21 cellular contexts compared by ENCODE assay signal in the genomic region with DNA sequence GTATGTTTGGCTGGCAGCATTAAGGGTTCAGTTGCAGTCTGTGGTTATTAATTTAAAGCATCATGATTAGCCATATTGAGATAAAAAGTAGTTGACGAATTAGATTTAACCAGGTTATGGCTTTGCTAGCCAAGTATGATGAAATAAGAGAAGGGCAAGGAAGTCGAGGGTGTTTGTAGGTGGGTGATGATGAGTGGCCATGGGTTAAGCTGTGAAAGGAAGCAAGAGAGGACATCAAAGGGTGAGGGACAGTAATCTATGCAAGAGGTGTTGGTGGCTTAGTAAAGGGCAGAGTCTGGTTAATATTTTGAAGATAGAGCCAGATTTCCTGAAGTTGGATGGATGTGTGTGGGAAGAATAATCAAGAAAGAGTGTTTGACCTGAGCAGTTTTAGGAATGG. TPM values are rescaled to one million over a fixed set of nuclear protein-coding genes. Genes with fewer than 3 reads are reported as not detected.
DNase-seq lines count a peak whose midpoint lies in the region; ATAC-seq and TF ChIP-seq lines count a peak whose summit lies in the region.
"Had no signal": no experiment of that assay in that cellular context is flagged by ENCODE, and none has a peak within 500 bp of the region (broad histone marks: within the 10 kb centered on the region; RNA-seq: fewer than 3 reads in every experiment).

No MANE protein-coding gene starts in this region.

- H2BK5ac ChIP-seq in H9 (ENCODE audit: insufficient read length, low read length), result no peak overlapping the region

- POLR2A ChIA-PET in activated CD4-positive, alpha-beta T cell treated with anti-CD3 and anti-CD28 coated beads for 36 hours (lab: Charles Lee), result no interaction called here

- no peak overlapping the region for H3K18ac ChIP-seq in H9 (ENCODE audit: insufficient read length, low read depth, low read length)

- H3K27ac Mint-ChIP-seq in activated CD4-positive, alpha-beta T cell treated with anti-CD3 and anti-CD28 coated beads for 36 hours, result peak overlapping the region; percentile 4
- H3K27ac Mint-ChIP-seq in H9 (peak overlapping the region in 1 of 3 experiments; percentile 4; a peak in 1 of 7 replicates), nephron progenitor cell (no peak overlapping the region)
- H3K27ac Mint-ChIP-seq in activated naive CD8-positive, alpha-beta T cell treated with anti-CD3 and anti-CD28 coated beads, Interleukin-2, amount 50 U/mL, for 24 hours, result peak overlapping the region; percentile 41
- peak overlapping the region; percentile 54 to 79 for H3K27ac Mint-ChIP-seq in natural killer cell treated with Interleukin-12 subunit alpha and Interleukin-12 subunit beta and Interleukin-15 and Interleukin-18, amount 100 ng/mL, for 72 hours
- H3K27ac Mint-ChIP-seq: HFFc6 had no signal

- H3T11ph ChIP-seq in H9 (ENCODE audit: low read length), result no peak overlapping the region

- H3K4me3 Mint-ChIP-seq in activated CD4-positive, alpha-beta T cell treated with anti-CD3 and anti-CD28 coated beads for 36 hours, result no peak overlapping the region
- H3K4me3 Mint-ChIP-seq in H9 (no peak overlapping the region), nephron progenitor cell (no peak overlapping the region)
- H3K4me3 Mint-ChIP-seq in activated naive CD8-positive, alpha-beta T cell treated with anti-CD3 and anti-CD28 coated beads, Interleukin-2, amount 50 U/mL, for 24 hours, result no peak overlapping the region
- peak overlapping the region; percentile 70 for H3K4me3 Mint-ChIP-seq in natural killer cell treated with Interleukin-12 subunit alpha and Interleukin-12 subunit beta and Interleukin-15 and Interleukin-18, amount 100 ng/mL, for 72 hours
- H3K4me3 Mint-ChIP-seq: HFFc6 had no signal

- no peak overlapping the region for H4K5ac ChIP-seq in H9 (ENCODE audit: insufficient read length, low read depth, low read length)

- TF ChIP-seq CTCF in H9 (conservative IDR thresholded peaks at IDR 0.05) (no peak), nephron progenitor cell (IDR thresholded peaks at IDR 0.05) (no peak)

- CTCF ChIA-PET in activated CD4-positive, alpha-beta T cell treated with anti-CD3 and anti-CD28 coated beads for 36 hours (lab: Charles Lee), result no interaction called here

- ATAC-seq in activated CD4-positive, alpha-beta T cell treated with anti-CD3 and anti-CD28 coated beads for 36 hours, result peak; percentile 69
- peak; percentile 92 for ATAC-seq in activated naive CD8-positive, alpha-beta T cell treated with anti-CD3 and anti-CD28 coated beads, Interleukin-2, amount 50 U/mL, for 24 hours
- ATAC-seq in natural killer cell treated with Interleukin-12 subunit alpha and Interleukin-12 subunit beta and Interleukin-15 and Interleukin-18, amount 100 ng/mL, for 72 hours, result peak; percentile 93 to 94
- no peak for ATAC-seq in HG02938 (IDR thresholded peaks at IDR 0.05; ENCODE audit: unreplicated experiment)
- no peak for ATAC-seq in HG02970 (IDR thresholded peaks at IDR 0.05; ENCODE audit: low FRiP score, unreplicated experiment)
- ATAC-seq: sciatic nerve had no signal

- H3K79me1 ChIP-seq in H9 (ENCODE audit: insufficient read depth, low read depth, low read length, poor library complexity, severe bottlenecking), result no peaks in the 10 kb centered on the region

- intact Hi-C loops in activated CD4-positive, alpha-beta T cell treated with anti-CD3 and anti-CD28 coated beads for 36 hours (cut with DNase I, micrococcal nuclease), result loop anchor here in 1 of 2 experiments (5.0 kb wide), 1 partner anchor 52 kb away; no protein-coding TSS in a partner anchor

- no peak overlapping the region for H3K9ac ChIP-seq in H9 (ENCODE audit: extremely low read depth, insufficient read length, low read length)
- H3K9ac ChIP-seq: BLaER1, parathyroid adenoma had no signal

- H3K56ac ChIP-seq in H9 (ENCODE audit: insufficient read length, low read depth, low read length), result no peak overlapping the region

- H3K27me3 Mint-ChIP-seq in activated CD4-positive, alpha-beta T cell treated with anti-CD3 and anti-CD28 coated beads for 36 hours, result no peaks in the 10 kb centered on the region
- H3K27me3 Mint-ChIP-seq in H9 (ENCODE audit: low read depth), result no peaks in the 10 kb centered on the region
- no peaks in the 10 kb centered on the region for H3K27me3 Mint-ChIP-seq in activated naive CD8-positive, alpha-beta T cell treated with anti-CD3 and anti-CD28 coated beads, Interleukin-2, amount 50 U/mL, for 24 hours
- no peaks in the 10 kb centered on the region for H3K27me3 Mint-ChIP-seq in natural killer cell treated with Interleukin-12 subunit alpha and Interleukin-12 subunit beta and Interleukin-15 and Interleukin-18, amount 100 ng/mL, for 72 hours
- no peaks in the 10 kb centered on the region for H3K27me3 Mint-ChIP-seq in nephron progenitor cell (ENCODE audit: low read depth, poor library complexity)

- no peak overlapping the region for H2BK120ac ChIP-seq in H9 (ENCODE audit: low read depth, low read length, poor library complexity, severe bottlenecking)

- H3K14ac ChIP-seq in H9 (ENCODE audit: insufficient read depth, low read length), result no peak overlapping the region

- H2AK5ac ChIP-seq in H9 (ENCODE audit: insufficient read length, low read length), result peak overlapping the region; percentile 23

- no peaks in the 10 kb centered on the region for H3K27me3 ChIP-seq in H9 (ENCODE audit: insufficient read depth, low read length)
- H3K27me3 ChIP-seq: BLaER1, cardiac muscle cell had no signal

- no peak overlapping the region for H2AFZ ChIP-seq in H9 (ENCODE audit: low read length)
- H2AFZ ChIP-seq: parathyroid adenoma, PC-9 had no signal

- H4K8ac ChIP-seq in H9 (replicated peaks; ENCODE audit: insufficient read length, low read depth, low read length), result no peak overlapping the region

- no peak overlapping the region for H3K23ac ChIP-seq in H9 (ENCODE audit: insufficient read length, low read depth, low read length)

- H2BK20ac ChIP-seq in H9 (ENCODE audit: low read depth, low read length, poor library complexity, severe bottlenecking), result no peak overlapping the region

- no peaks in the 10 kb centered on the region for H3K9me3 Mint-ChIP-seq in activated CD4-positive, alpha-beta T cell treated with anti-CD3 and anti-CD28 coated beads for 36 hours (ENCODE audit: low read depth)
- H3K9me3 Mint-ChIP-seq in H9 (no peaks in the 10 kb centered on the region), nephron progenitor cell (no peaks in the 10 kb centered on the region)
- no peaks in the 10 kb centered on the region for H3K9me3 Mint-ChIP-seq in activated naive CD8-positive, alpha-beta T cell treated with anti-CD3 and anti-CD28 coated beads, Interleukin-2, amount 50 U/mL, for 24 hours
- no peaks in the 10 kb centered on the region for H3K9me3 Mint-ChIP-seq in natural killer cell treated with Interleukin-12 subunit alpha and Interleukin-12 subunit beta and Interleukin-15 and Interleukin-18, amount 100 ng/mL, for 72 hours
- H3K9me3 Mint-ChIP-seq: HFFc6 had no signal

- no peaks in the 10 kb centered on the region for H4K20me1 ChIP-seq in H9 (ENCODE audit: control insufficient read depth, insufficient read depth, insufficient read length)

- no peak overlapping the region for H3K4me2 ChIP-seq in H9 (ENCODE audit: insufficient read depth, insufficient read length, low read length)
- H3K4me2 ChIP-seq: BLaER1, PC-9 had no signal

- H3K4me1 Mint-ChIP-seq in activated CD4-positive, alpha-beta T cell treated with anti-CD3 and anti-CD28 coated beads for 36 hours, result peaks cover 60% of the 10 kb centered on the region
- peaks cover 20 to 25% of the 10 kb centered on the region in 2 experiments for H3K4me1 Mint-ChIP-seq in H9
- H3K4me1 Mint-ChIP-seq in activated naive CD8-positive, alpha-beta T cell treated with anti-CD3 and anti-CD28 coated beads, Interleukin-2, amount 50 U/mL, for 24 hours, result peaks cover 70% of the 10 kb centered on the region
- peaks cover 33 to 69% of the 10 kb centered on the region in 2 donors for H3K4me1 Mint-ChIP-seq in natural killer cell treated with Interleukin-12 subunit alpha and Interleukin-12 subunit beta and Interleukin-15 and Interleukin-18, amount 100 ng/mL, for 72 hours (ENCODE audit: low read depth in 2 of 2)
- H3K4me1 Mint-ChIP-seq in nephron progenitor cell, result peaks cover 19% of the 10 kb centered on the region

- H3K4ac ChIP-seq in H9 (ENCODE audit: low read depth, low read length), result no peak overlapping the region

- no peak overlapping the region for H3K27ac ChIP-seq in H9 (ENCODE audit: insufficient read length, low read depth, low read length)
- H3K27ac ChIP-seq: BLaER1, cardiac muscle cell, parathyroid adenoma, PC-9 had no signal

- no peak overlapping the region for H2BK12ac ChIP-seq in H9 (ENCODE audit: insufficient read length, low read depth, low read length)

- no peaks in the 10 kb centered on the region for H3K9me3 ChIP-seq in H9 (ENCODE audit: control insufficient read depth, low read depth, low read length)

- H4K91ac ChIP-seq in H9 (ENCODE audit: insufficient read length, low read depth, low read length), result no peak overlapping the region

- WGBS in H9 (ENCODE audit: extremely low coverage, insufficient read length, low lambda C conversion rate), result 100% methylated on average over 2 of the region's 2 CpGs

- H3K79me2 ChIP-seq in H9 (ENCODE audit: insufficient read depth, low read length), result no peaks in the 10 kb centered on the region; the same call in 1 of the 2 replicates

- no peaks in the 10 kb centered on the region; the same call in 1 of the 2 replicates for H3K4me1 ChIP-seq in H9 (ENCODE audit: insufficient read depth, low read length)
- H3K4me1 ChIP-seq: parathyroid adenoma had no signal

- H3K36me3 Mint-ChIP-seq in activated CD4-positive, alpha-beta T cell treated with anti-CD3 and anti-CD28 coated beads for 36 hours (ENCODE audit: low read depth), result peaks cover 4% of the 10 kb centered on the region
- no peaks in the 10 kb centered on the region for H3K36me3 Mint-ChIP-seq in H9 (ENCODE audit: insufficient read depth in 1 of 3, low read depth in 3 of 3)
- no peaks in the 10 kb centered on the region for H3K36me3 Mint-ChIP-seq in activated naive CD8-positive, alpha-beta T cell treated with anti-CD3 and anti-CD28 coated beads, Interleukin-2, amount 50 U/mL, for 24 hours (ENCODE audit: low read depth)
- peaks cover 5% of the 10 kb centered on the region for H3K36me3 Mint-ChIP-seq in natural killer cell treated with Interleukin-12 subunit alpha and Interleukin-12 subunit beta and Interleukin-15 and Interleukin-18, amount 100 ng/mL, for 72 hours
- H3K36me3 Mint-ChIP-seq in nephron progenitor cell (ENCODE audit: low read depth), result no peaks in the 10 kb centered on the region

- H2BK15ac ChIP-seq in H9 (ENCODE audit: low read depth, low read length), result no peak overlapping the region

- no peak for DNase-seq in activated CD4-positive, alpha-beta T cell treated with anti-CD3 and anti-CD28 coated beads for 36 hours
- DNase-seq in activated CD4-positive, alpha-beta T cell treated with anti-CD3 and anti-CD28 coated beads for 1 hour, result no peak
- DNase-seq in H9 (no peak), nephron progenitor cell (no peak)
- no peak for DNase-seq in activated naive CD8-positive, alpha-beta T cell treated with anti-CD3 and anti-CD28 coated beads, Interleukin-2, amount 50 U/mL, for 24 hours
- DNase-seq in natural killer cell treated with Interleukin-12 subunit alpha and Interleukin-12 subunit beta and Interleukin-15 and Interleukin-18, amount 100 ng/mL, for 72 hours (ENCODE audit: low spot score), result peak; percentile 63
- DNase-seq: activated CD4-positive, CD25-positive, alpha-beta regulatory T cell; activated CD8-positive, alpha-beta memory T cell treated with anti-CD3 and anti-CD28 coated beads, Interleukin-2, amount 50 U/mL, for 48 hours; DMS79; HFFc6; kidney; NCI-H1694 treated with DMSO at 0.1 percent for 48 hours; NCI-H2227 treated with DMSO at 0.1 percent for 48 hours; NCI-H82; PC-9 had no signal

- H3K23me2 ChIP-seq in H9 (ENCODE audit: insufficient read length, low read depth, low read length, poor library complexity, severe bottlenecking), result no peaks in the 10 kb centered on the region

RNA-seq across cellular contexts. Expression of gene STIM2, which starts 44.5 kb away (rescaled TPM):
- total RNA-seq in activated CD4-positive, alpha-beta T cell treated with anti-CD3 and anti-CD28 coated beads for 36 hours, result 10 to 100 TPM; 32.9 to 36.4 TPM
- 25.8 and 26.2 TPM in 2 replicates for total RNA-seq in H9 (2021)
- 10 to 100 TPM; 55.5 to 57.9 TPM for total RNA-seq in natural killer cell treated with Interleukin-12 subunit alpha and Interleukin-12 subunit beta and Interleukin-15 and Interleukin-18, amount 100 ng/mL, for 72 hours

Comparison
In these comparisons a context has a peak if more than half of its experiments do, and no peak if none do; other contexts are left out.
1. ATAC-seq: peak in activated CD4-positive, alpha-beta T cell treated with anti-CD3 and anti-CD28 coated beads for 36 hours (single experiment), activated naive CD8-positive, alpha-beta T cell treated with anti-CD3 and anti-CD28 coated beads, Interleukin-2, amount 50 U/mL, for 24 hours (single experiment) and natural killer cell treated with Interleukin-12 subunit alpha and Interleukin-12 subunit beta and Interleukin-15 and Interleukin-18, amount 100 ng/mL, for 72 hours (2 of 2); none in HG02938 (single experiment) and HG02970 (single experiment).